Comparison of ENCODE assay signal across 8 cellular contexts in genomic region chr7:149873074-149873967, GRCh38. TPM values are rescaled to one million over a fixed set of nuclear protein-coding genes. Genes with fewer than 3 reads are reported as not detected.
A peak's percentile ranks its signal among the peaks of the same experiment; 100 is the strongest.
DNase-seq lines count a peak whose midpoint lies in the region; TF ChIP-seq lines count a peak whose summit lies in the region.

No MANE protein-coding gene starts in this region.

- peaks cover 2% of the 10 kb centered on the region; the same call in 1 of the 2 replicates for H4K20me1 ChIP-seq in DOHH2 (ENCODE audit: control insufficient read depth, insufficient read depth, low read depth, low read length)
- peaks cover 2% of the 10 kb centered on the region for H4K20me1 ChIP-seq in Loucy (ENCODE audit: insufficient read depth, low read length, poor library complexity, severe bottlenecking)

- POLR2A ChIA-PET in RWPE1 (lab: Yijun Ruan, JAX; ENCODE audit: low non-redundant PET): no interaction called here

- H3K27me3 ChIP-seq in DOHH2 (ENCODE audit: control insufficient read depth, low read length): no peaks in the 10 kb centered on the region
- H3K27me3 ChIP-seq in H7 (ENCODE audit: control insufficient read depth, insufficient read depth, low read length): peaks cover 22% of the 10 kb centered on the region
- H3K27me3 ChIP-seq in Loucy (ENCODE audit: insufficient read depth, low read length, poor library complexity, severe bottlenecking): no peaks in the 10 kb centered on the region

- peak overlapping the region; percentile 86 for H3K4me3 ChIP-seq in DOHH2 (ENCODE audit: low read length)
- peak overlapping the region; percentile 69 for H3K4me3 ChIP-seq in H7 (ENCODE audit: insufficient read depth, low read depth, low read length)
- peak overlapping the region; percentile 84 for H3K4me3 ChIP-seq in Loucy (ENCODE audit: low read length, poor library complexity, severe bottlenecking)
- H3K4me3 ChIP-seq in fibroblast of the aortic adventitia (ENCODE audit: low read depth, low read length): peak overlapping the region; percentile 83

- peaks cover 32% of the 10 kb centered on the region for H3K4me1 Mint-ChIP-seq in nephron progenitor cell

- TF ChIP-seq CTCF in DOHH2 (IDR thresholded peaks at IDR 0.05; ENCODE audit: low read depth, low read length, poor library complexity, severe bottlenecking): no peak
- no peak for TF ChIP-seq CTCF in Loucy (conservative IDR thresholded peaks at IDR 0.05; ENCODE audit: low read length)
- no peak for TF ChIP-seq CTCF in RWPE1 (conservative IDR thresholded peaks at IDR 0.05; ENCODE audit: low read depth)
- TF ChIP-seq CTCF in fibroblast of the aortic adventitia (IDR thresholded peaks at IDR 0.05; ENCODE audit: insufficient read depth, low read length): no peak
- TF ChIP-seq CTCF in nephron progenitor cell (IDR thresholded peaks at IDR 0.05): no peak

- H3K4me2 ChIP-seq in DOHH2 (ENCODE audit: low read length) (peak overlapping the region; percentile 74), Loucy (ENCODE audit: low read depth, low read length, poor library complexity, severe bottlenecking) (peak overlapping the region; percentile 86)

- CTCF ChIA-PET in RWPE1 (lab: Yijun Ruan, JAX): no interaction called here

- H3K4me1 ChIP-seq in DOHH2 (ENCODE audit: control insufficient read depth, low read length): peaks cover 42% of the 10 kb centered on the region
- H3K4me1 ChIP-seq in Loucy (ENCODE audit: insufficient read depth, low read length, poor library complexity, severe bottlenecking): peaks cover 58% of the 10 kb centered on the region

- DNase-seq in H7 (peak; percentile 100), RWPE1 (ENCODE audit: low spot score) (peak; percentile 98), fibroblast of the aortic adventitia (ENCODE audit: low read depth) (peak; percentile 87), nephron progenitor cell (peak; percentile 96)
- peak; percentile 97 for DNase-seq in activated effector memory CD4-positive, alpha-beta T cell treated with anti-CD3 and anti-CD28 coated beads, Interleukin-2, amount 50 U/mL, for 16 hours
- DNase-seq in stimulated activated naive CD4-positive, alpha-beta T cell treated with Interleukin-2 at 50 U/mL for 16 hours (lab: John Stamatoyannopoulos, UW): peak; percentile 92

- H3F3A ChIP-seq in DOHH2 (ENCODE audit: control insufficient read depth, insufficient read depth): peaks cover 10% of the 10 kb centered on the region; the same call in 1 of the 2 replicates
- peaks cover 6% of the 10 kb centered on the region for H3F3A ChIP-seq in Loucy (ENCODE audit: low read depth)

- H3K9ac ChIP-seq in Loucy (ENCODE audit: low read depth, low read length, poor library complexity, severe bottlenecking): peak overlapping the region; percentile 72

- H3K9me2 ChIP-seq in DOHH2 (replicated peaks; ENCODE audit: control insufficient read depth, low read length): no peaks in the 10 kb centered on the region
- no peaks in the 10 kb centered on the region for H3K9me2 ChIP-seq in Loucy (replicated peaks; ENCODE audit: low read depth, low read length)

- peak overlapping the region; percentile 50 for H3K27ac Mint-ChIP-seq in nephron progenitor cell

- no peaks in the 10 kb centered on the region for H3K9me3 Mint-ChIP-seq in nephron progenitor cell

- peak overlapping the region; percentile 27 for H3K27ac ChIP-seq in DOHH2 (ENCODE audit: low read depth, low read length)
- H3K27ac ChIP-seq in RWPE1: peak overlapping the region; percentile 75

- peaks cover 9% of the 10 kb centered on the region for H3K36me3 ChIP-seq in DOHH2 (ENCODE audit: control insufficient read depth, low read length)
- H3K36me3 ChIP-seq in H7 (replicated peaks; ENCODE audit: control insufficient read depth, insufficient read depth, low read length): peaks cover 2% of the 10 kb centered on the region
- H3K36me3 ChIP-seq in Loucy (ENCODE audit: insufficient read depth, low read length): no peaks in the 10 kb centered on the region

- H3K27me3 Mint-ChIP-seq in nephron progenitor cell (ENCODE audit: low read depth, poor library complexity): peaks cover 21% of the 10 kb centered on the region

- no peaks in the 10 kb centered on the region for H3K9me3 ChIP-seq in DOHH2 (ENCODE audit: control insufficient read depth, insufficient read depth, low read length)
- H3K9me3 ChIP-seq in Loucy (ENCODE audit: insufficient read depth, low read depth, low read length): no peaks in the 10 kb centered on the region

- H3K36me3 Mint-ChIP-seq in nephron progenitor cell (ENCODE audit: low read depth): peaks cover 5% of the 10 kb centered on the region

- H2AFZ ChIP-seq in Loucy (ENCODE audit: low read length): peak overlapping the region; percentile 95

- H3K4me3 Mint-ChIP-seq in nephron progenitor cell: peak overlapping the region; percentile 85

- H3K79me2 ChIP-seq in DOHH2 (ENCODE audit: control insufficient read depth, low read length) (peaks cover 21% of the 10 kb centered on the region), Loucy (ENCODE audit: insufficient read depth, low read length) (peaks cover 17% of the 10 kb centered on the region; the same call in 1 of the 2 replicates)

RNA-seq across cellular contexts. Expression of gene ATP6V0E2, which starts 0.4 kb away (rescaled TPM):
- total RNA-seq in H7 (2014; rRNA removed; shearing (Covaris generic)): 15.4 and 20.2 TPM in 2 replicates
- total RNA-seq in fibroblast of the aortic adventitia (ENCODE audit: low replicate concordance): 7.5 and 22.5 TPM in 2 replicates

RNA-seq across cellular contexts. Expression of gene ZNF862, which starts 35.1 kb away (rescaled TPM):
- total RNA-seq in H7 (2014; rRNA removed; shearing (Covaris generic)): 3.4 and 3.8 TPM in 2 replicates
- 8.8 and 9.2 TPM in 2 replicates for total RNA-seq in fibroblast of the aortic adventitia (ENCODE audit: low replicate concordance)

Comparison
In these comparisons a context has a peak if more than half of its experiments do, and no peak if none do; other contexts are left out.
1. Peak in every context shown above with its lines: DNase-seq, H3K4me3 ChIP-seq and H3K27ac ChIP-seq.